1 cellular context compared by ENCODE assay signal in genomic region chr20:38854654-38855066, GRCh38.
TF ChIP-seq lines count a peak whose summit lies in the region.

No MANE protein-coding gene starts in this region.

TF ChIP-seq in HCT116, 20 proteins besides CTCF, POLR2A, EP300 and RAD21:
- TF ChIP-seq ATF3 (IDR thresholded peaks at IDR 0.05), result no peak
- no peak for TF ChIP-seq EZH2phosphoT487 (IDR thresholded peaks at IDR 0.05; ENCODE audit: borderline replicate concordance)
- no peak for TF ChIP-seq ZFX (IDR thresholded peaks at IDR 0.05)
- no peak for TF ChIP-seq CEBPB (IDR thresholded peaks at IDR 0.05; ENCODE audit: low read depth)
- TF ChIP-seq ZBTB33 (IDR thresholded peaks at IDR 0.05; ENCODE audit: extremely low read depth, insufficient replicate concordance, low read length), result no peak
- no peak for TF ChIP-seq EZH2 (IDR thresholded peaks at IDR 0.05)
